Comparison of ENCODE assay signal across 19 cellular contexts in the genomic region with DNA sequence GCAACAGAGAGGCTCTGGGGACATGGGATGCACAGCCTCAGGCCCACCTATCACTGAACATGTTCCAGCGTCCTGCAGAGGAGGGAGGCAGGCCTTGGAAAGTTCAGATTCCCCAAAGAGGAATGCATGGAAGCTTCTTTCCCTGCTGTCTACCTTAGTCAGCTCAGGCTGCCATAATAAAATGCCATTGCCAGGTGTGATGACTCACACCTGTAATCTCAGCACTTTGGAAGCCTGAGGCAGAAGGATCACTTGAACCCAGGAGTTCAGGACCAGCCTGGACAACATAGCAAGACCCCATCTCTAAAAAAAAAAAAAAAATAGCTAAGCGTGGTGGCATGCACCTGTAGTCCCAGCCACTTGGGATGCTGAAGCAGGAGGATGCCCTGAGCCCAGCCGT. TPM values are rescaled to one million over a fixed set of nuclear protein-coding genes. Genes with fewer than 3 reads are reported as not detected.
DNase-seq lines count a peak whose midpoint lies in the region; TF ChIP-seq lines count a peak whose summit lies in the region.
"Had no signal": no experiment of that assay in that cellular context is flagged by ENCODE, and none has a peak within 500 bp of the region (broad histone marks: within the 10 kb centered on the region; RNA-seq: fewer than 3 reads in every experiment).

No MANE protein-coding gene starts in this region.

- no peaks in the 10 kb centered on the region for H3K36me3 ChIP-seq in trophoblast cell (ENCODE audit: control insufficient read depth in 1 of 2, insufficient read depth in 2 of 2, low read length in 2 of 2)

- no peak overlapping the region for H3K23ac ChIP-seq in trophoblast cell (ENCODE audit: low read length)

- no peak overlapping the region for H3K9ac ChIP-seq in trophoblast cell (ENCODE audit: low read length)

- H2BK12ac ChIP-seq in trophoblast cell (ENCODE audit: low read length), result no peak overlapping the region

- no peak for TF ChIP-seq CTCF in epithelial cell of esophagus (IDR thresholded peaks at IDR 0.05; ENCODE audit: insufficient read depth, low read depth, low read length, missing control alignments)
- no peak for TF ChIP-seq CTCF in lower leg skin (IDR thresholded peaks at IDR 0.05)

- peaks cover 11 to 12% of the 10 kb centered on the region in 2 experiments for H3K4me1 ChIP-seq in trophoblast cell (ENCODE audit: control insufficient read depth in 1 of 2, insufficient read depth in 2 of 2, low read length in 2 of 2)

- no peak overlapping the region for H3K27ac ChIP-seq in trophoblast cell (ENCODE audit: low read depth, low read length)
- H3K27ac ChIP-seq: 22Rv1 had no signal

- no peak overlapping the region for H2BK5ac ChIP-seq in trophoblast cell (ENCODE audit: low read depth, low read length, poor library complexity)

- H2AFZ ChIP-seq in trophoblast cell (ENCODE audit: insufficient read depth, low read length, poor library complexity), result no peak overlapping the region

- TF ChIP-seq POLR2A in lower leg skin (IDR thresholded peaks at IDR 0.05), result no peak

- H2BK120ac ChIP-seq in trophoblast cell (ENCODE audit: insufficient read depth, low read length, poor library complexity), result no peak overlapping the region

- no peaks in the 10 kb centered on the region for H3K9me3 ChIP-seq in trophoblast cell (ENCODE audit: insufficient read depth, low read depth, low read length)
- H3K9me3 ChIP-seq: Caco-2 had no signal

- no CpG with 5 or more reads among the region's 3 CpGs for WGBS in trophoblast cell (ENCODE audit: extremely low coverage, insufficient coverage, insufficient read length)
- WGBS in lower leg skin, 2 donors, result 77 to 90% methylated on average over 3 of the region's 3 CpGs

- H3K4ac ChIP-seq in trophoblast cell (ENCODE audit: low read depth, low read length), result no peak overlapping the region

- no peaks in the 10 kb centered on the region for H3K79me2 ChIP-seq in trophoblast cell (ENCODE audit: control insufficient read depth, insufficient read depth, low read length, poor library complexity)

- no peak overlapping the region for H4K8ac ChIP-seq in trophoblast cell (ENCODE audit: low read depth, low read length)

- intact Hi-C loops in lower leg skin (cut with DNase I; ENCODE audit: low total_unique reads), result loop anchor here (5.0 to 10.0 kb wide), 2 partner anchors 141 to 644 kb away; no protein-coding TSS in a partner anchor

- no peak overlapping the region for H4K12ac ChIP-seq in trophoblast cell (ENCODE audit: low read depth, low read length)

- peaks cover 6% of the 10 kb centered on the region for H3K79me1 ChIP-seq in trophoblast cell (ENCODE audit: low read length)

- no peak overlapping the region for H3K4me2 ChIP-seq in trophoblast cell (ENCODE audit: low read length)

- H3K4me3 ChIP-seq in epithelial cell of esophagus (ENCODE audit: low read length), result no peak overlapping the region
- no peak overlapping the region for H3K4me3 ChIP-seq in trophoblast cell (ENCODE audit: low read depth, low read length)
- H3K4me3 ChIP-seq in lower leg skin (ENCODE audit: low read depth, poor library complexity, severe bottlenecking), result no peak overlapping the region

- no peak overlapping the region for H3K18ac ChIP-seq in trophoblast cell (ENCODE audit: low read length)

- H3K14ac ChIP-seq in trophoblast cell (ENCODE audit: low read length), result no peak overlapping the region

- no peak overlapping the region for H2AK5ac ChIP-seq in trophoblast cell (ENCODE audit: low read length)

- no peaks in the 10 kb centered on the region for H3K27me3 ChIP-seq in trophoblast cell (ENCODE audit: insufficient read depth, low read length)

- peak; percentile 33 for DNase-seq in DMS53 (lab: John Stamatoyannopoulos, UW)
- DNase-seq in DMS53 treated with DMSO at 0.1 percent for 48 hours (lab: John Stamatoyannopoulos, UW; ENCODE audit: unreplicated experiment), result no peak
- peak; percentile 51 for DNase-seq in NCI-H226
- DNase-seq in epithelial cell of esophagus (ENCODE audit: low read depth), result peak; percentile 73
- DNase-seq in trophoblast cell, result peak; percentile 85 to 86
- no peak for DNase-seq in NCI-H1092 (lab: John Stamatoyannopoulos, UW)
- DNase-seq in lower leg skin (ENCODE audit: low spot score in 2 of 2), result no peak
- no peak for DNase-seq in EL
- DNase-seq: Caco-2; CD4-positive, alpha-beta T cell; DMS153; NCI-H1105 treated with DMSO at 0.1 percent for 48 hours; NCI-H1694 treated with DMSO at 0.1 percent for 48 hours; NCI-H2107; NCI-H510A treated with DMSO at 0.1 percent for 48 hours; NCI-H774; OCI-M1; RPMI8226 had no signal

- no peak overlapping the region for H4K91ac ChIP-seq in trophoblast cell (ENCODE audit: low read depth, low read length)

RNA-seq across cellular contexts. Expression of gene TOR1B, which starts 24.5 kb away (rescaled TPM):
- polyA plus RNA-seq in trophoblast cell (2013), result 22.8 and 25.4 TPM in 2 replicates
- 10 to 100 TPM; 17.0 to 31.0 (median 22.7) TPM for total RNA-seq in lower leg skin

RNA-seq across cellular contexts. Expression of gene PTGES, which starts 25.6 kb away (rescaled TPM):
- 68.3 and 70.0 TPM in 2 replicates for polyA plus RNA-seq in trophoblast cell (2013)
- total RNA-seq in lower leg skin, result 10 to 100 TPM; 14.4 to 28.7 (median 23.2) TPM

RNA-seq across cellular contexts. Expression of gene TOR1A, which starts 45.5 kb away (rescaled TPM):
- polyA plus RNA-seq in trophoblast cell (2013), result 35.3 and 36.4 TPM in 2 replicates
- 10 to 100 TPM; 26.3 to 44.7 (median 37.7) TPM for total RNA-seq in lower leg skin

RNA-seq across cellular contexts. Expression of gene C9orf78, which starts 56.6 kb away (rescaled TPM):
- polyA plus RNA-seq in trophoblast cell (2013), result 31.9 and 33.2 TPM in 2 replicates
- 100 to 1,000 TPM in 1 of 4 donors, 10 to 100 TPM in 3; 56.3 to 105 (median 61.3) TPM for total RNA-seq in lower leg skin

RNA-seq across cellular contexts. Expression of gene USP20, which starts 56.8 kb away (rescaled TPM):
- 7.7 and 7.9 TPM in 2 replicates for polyA plus RNA-seq in trophoblast cell (2013)
- total RNA-seq in lower leg skin, result 10 to 100 TPM; 20.7 to 39.7 (median 36.1) TPM

Comparison
In these comparisons a context has a peak if more than half of its experiments do, and no peak if none do; other contexts are left out.
1. DNase-seq: peak in DMS53 (single experiment), NCI-H226 (single experiment), epithelial cell of esophagus (single experiment) and trophoblast cell (2 of 2); none in DMS53 treated with DMSO at 0.1 percent for 48 hours (single experiment), NCI-H1092 (single experiment), lower leg skin (0 of 2) and EL (single experiment).